In the genomic region with DNA sequence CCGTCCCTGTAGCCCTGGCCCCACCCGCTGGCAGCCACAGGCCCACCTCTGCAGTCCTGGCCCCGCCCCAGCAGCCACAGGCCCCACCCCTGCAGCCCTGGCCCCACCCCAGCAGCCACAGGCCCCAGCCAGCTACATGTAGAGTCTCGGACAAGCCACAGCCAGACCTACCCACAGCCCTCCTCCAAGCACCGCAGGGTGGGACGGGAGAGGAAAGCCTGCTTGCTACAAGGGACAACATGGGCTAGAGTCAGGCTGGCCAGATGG, we compare ENCODE assay signal across 9 cellular contexts. TPM values are rescaled to one million over a fixed set of nuclear protein-coding genes. Genes with fewer than 3 reads are reported as not detected.
A peak's percentile ranks its signal among the peaks of the same experiment; 100 is the strongest.
DNase-seq lines count a peak whose midpoint lies in the region; ATAC-seq, FAIRE-seq and TF ChIP-seq lines count a peak whose summit lies in the region.
"Had no signal": no experiment of that assay in that cellular context is flagged by ENCODE, and none has a peak within 500 bp of the region (broad histone marks: within the 10 kb centered on the region; RNA-seq: fewer than 3 reads in every experiment).

No MANE protein-coding gene starts in this region.

- peak; percentile 92 for DNase-seq in 8988T
- peak; percentile 44 for DNase-seq in urothelium cell line (ENCODE audit: low spot score)
- DNase-seq in LoVo (ENCODE audit: low spot score): no peak
- no peak for DNase-seq in HTR-8/SVneo (ENCODE audit: insufficient read length, low spot score)
- DNase-seq in testis: no peak

- WGBS in testis, 2 donors: 74 to 89% methylated on average over 4 to 6 of the region's 6 CpGs

- H3K27ac Mint-ChIP-seq in IgD-negative memory B cell: peak overlapping the region; percentile 83 to 95 (median 83)

- H3K27me3 ChIP-seq in testis: no peaks in the 10 kb centered on the region

- H3K9me3 Mint-ChIP-seq in IgD-negative memory B cell: no peaks in the 10 kb centered on the region

- peak overlapping the region in 2 of 4 donors; percentile 85 to 87 for H3K4me3 Mint-ChIP-seq in IgD-negative memory B cell

- TF ChIP-seq POLR2A in testis (IDR thresholded peaks at IDR 0.05): no peak

- peaks cover 33 to 57% (median 57%) of the 10 kb centered on the region in 3 donors for H3K4me1 Mint-ChIP-seq in IgD-negative memory B cell

- H3K36me3 Mint-ChIP-seq in IgD-negative memory B cell: peaks cover 2% of the 10 kb centered on the region

- no peak overlapping the region for H3K4me3 ChIP-seq in testis

- H3K36me3 ChIP-seq in testis (ENCODE audit: low read depth, missing control alignments): no peaks in the 10 kb centered on the region

- no peaks in the 10 kb centered on the region for H3K27me3 Mint-ChIP-seq in IgD-negative memory B cell

- peak; percentile 62 for ATAC-seq in GM18909 (IDR thresholded peaks at IDR 0.05; ENCODE audit: poor library complexity, unreplicated experiment)
- peak; percentile 64 for ATAC-seq in esophagus mucosa

- no peaks in the 10 kb centered on the region for H3K4me1 ChIP-seq in testis

- H3K9me3 ChIP-seq in testis: no peaks in the 10 kb centered on the region

- FAIRE-seq in urothelium cell line (lab: Jason Lieb, UNC): no peak
- FAIRE-seq in HTR-8/SVneo (lab: Jason Lieb, UNC): no peak
- FAIRE-seq: G401.6 had no signal

- TF ChIP-seq CTCF in testis (IDR thresholded peaks at IDR 0.05): no peak

- H3K27ac ChIP-seq in testis: no peak overlapping the region

- intact Hi-C loops in testis (cut with DNase I; ENCODE audit: low total_unique reads): no loop called here

RNA-seq across cellular contexts. Expression of a gene that starts 49.5 kb away (rescaled TPM):
- polyA plus RNA-seq in IgD-negative memory B cell (0.30 TPM), testis (ENCODE audit: insufficient read depth, low read depth, low replicate concordance) (2.6 TPM)
- total RNA-seq in esophagus mucosa (0.12 TPM), testis (1 to 10 TPM; 5.1 to 7.2 TPM)

Comparison
In these comparisons a context has a peak if more than half of its experiments do, and no peak if none do; other contexts are left out.
1. DNase-seq: peak in 8988T (single experiment) and urothelium cell line (single experiment); none in LoVo (single experiment), HTR-8/SVneo (single experiment) and testis (single experiment).